ENCODE assay signal across 8 cellular contexts in genomic region chr17:55751720-55752250, GRCh38. TPM values are rescaled to one million over a fixed set of nuclear protein-coding genes. Genes with fewer than 3 reads are reported as not detected.
DNase-seq lines count a peak whose midpoint lies in the region; ATAC-seq, FAIRE-seq and TF ChIP-seq lines count a peak whose summit lies in the region.

No MANE protein-coding gene starts in this region.

- peak; percentile 7 for DNase-seq in GM23338 (ENCODE audit: low spot score)
- DNase-seq in WERI-Rb-1, result no peak
- DNase-seq in right cardiac atrium, result no peak
- no peak for DNase-seq in skeletal muscle cell (ENCODE audit: low read depth)
- DNase-seq in RCC 7860 (ENCODE audit: low spot score), result no peak
- DNase-seq in NCI-H82 treated with DMSO at 0.1 percent for 48 hours (lab: John Stamatoyannopoulos, UW; ENCODE audit: unreplicated experiment), result no peak
- no peak for DNase-seq in NCI-H1092 treated with DMSO at 0.1 percent for 48 hours (lab: John Stamatoyannopoulos, UW)

- ATAC-seq in GM23338, result no peak
- ATAC-seq in right cardiac atrium, result no peak
- ATAC-seq in HG02759 (IDR thresholded peaks at IDR 0.05; ENCODE audit: unreplicated experiment), result no peak

- 0 out of 2 replicates have a peak, but pooled peaks cover 5% of the 10 kb centered on the region for H3K9me2 ChIP-seq in GM23338 (ENCODE audit: insufficient read depth)

- WGBS in right cardiac atrium, result 64% methylated on average over 4 of the region's 4 CpGs

- H3K79me2 ChIP-seq in GM23338 (replicated peaks; ENCODE audit: insufficient read depth), result peaks cover 23% of the 10 kb centered on the region

- H3K36me3 ChIP-seq in GM23338 (ENCODE audit: insufficient read depth) (no peaks in the 10 kb centered on the region), WERI-Rb-1 (no peaks in the 10 kb centered on the region)

- H3K27me3 ChIP-seq in GM23338 (ENCODE audit: insufficient read depth), result no peaks in the 10 kb centered on the region
- H3K27me3 ChIP-seq in WERI-Rb-1 (ENCODE audit: insufficient read depth, low read depth, severe bottlenecking), result no peaks in the 10 kb centered on the region
- H3K27me3 ChIP-seq in right cardiac atrium (ENCODE audit: control insufficient read depth, insufficient read depth), result no peaks in the 10 kb centered on the region

- peaks cover 6% of the 10 kb centered on the region; the same call in 1 of the 2 replicates for H4K20me1 ChIP-seq in GM23338 (replicated peaks; ENCODE audit: insufficient read depth)

- H3K4me1 Mint-ChIP-seq in GM23338, result peaks cover 11% of the 10 kb centered on the region

- no peak for FAIRE-seq in RCC 7860 (lab: Jason Lieb, UNC)

- H3K27ac ChIP-seq in GM23338 (ENCODE audit: low read depth) (peak overlapping the region; percentile 26; the same call in 1 of the 2 replicates), WERI-Rb-1 (no peak overlapping the region), right cardiac atrium (ENCODE audit: low read length) (peak overlapping the region; percentile 86)

- H3K36me3 Mint-ChIP-seq in GM23338 (ENCODE audit: low read depth), result no peaks in the 10 kb centered on the region

- H3K9me3 ChIP-seq in WERI-Rb-1 (ENCODE audit: severe bottlenecking) (no peaks in the 10 kb centered on the region), right cardiac atrium (ENCODE audit: control insufficient read depth, low read length) (no peaks in the 10 kb centered on the region)

- H3K9me3 Mint-ChIP-seq in GM23338, result no peaks in the 10 kb centered on the region

- H3K4me1 ChIP-seq in GM23338 (ENCODE audit: insufficient read depth), result peaks cover 8% of the 10 kb centered on the region; the same call in 1 of the 2 replicates
- H3K4me1 ChIP-seq in right cardiac atrium (ENCODE audit: control insufficient read depth, insufficient read depth, low read length), result peaks cover 4% of the 10 kb centered on the region

- TF ChIP-seq CTCF in GM23338 (conservative IDR thresholded peaks at IDR 0.05; ENCODE audit: low read depth in 2 of 2) (no peak), WERI-Rb-1 (IDR thresholded peaks at IDR 0.05; ENCODE audit: low read depth, low read length) (no peak)

- peak overlapping the region; percentile 92 for H3K4me3 Mint-ChIP-seq in GM23338

- H2AFZ ChIP-seq in GM23338, result peak overlapping the region; percentile 98

- H3K27me3 Mint-ChIP-seq in GM23338 (ENCODE audit: insufficient read depth, low read depth, poor library complexity), result peaks cover 4% of the 10 kb centered on the region

- H3K27ac Mint-ChIP-seq in GM23338, result no peak overlapping the region

- H3K4me2 ChIP-seq in GM23338, result peak overlapping the region; percentile 87

- H3F3A ChIP-seq in GM23338 (replicated peaks; ENCODE audit: low read depth), result no peaks in the 10 kb centered on the region

- intact Hi-C loops in right cardiac atrium (cut with DNase I), result no loop called here

- H3K4me3 ChIP-seq in GM23338 (peak overlapping the region; percentile 80), WERI-Rb-1 (ENCODE audit: low read depth, low read length) (peak overlapping the region; percentile 81), right cardiac atrium (ENCODE audit: low read length) (peak overlapping the region; percentile 87), skeletal muscle cell (ENCODE audit: low read depth, low read length) (peak overlapping the region; percentile 82)

TF ChIP-seq in GM23338, 12 proteins besides CTCF, POLR2A, EP300 and RAD21 (continues in another document):
- TF ChIP-seq EZH2phosphoT487 (IDR thresholded peaks at IDR 0.05; ENCODE audit: unreplicated experiment), result no peak
- no peak for TF ChIP-seq ZNF462 (CRISPR knock-in tag; IDR thresholded peaks at IDR 0.05)
- no peak for TF ChIP-seq ZNF331 (CRISPR knock-in tag; IDR thresholded peaks at IDR 0.05; ENCODE audit: low read depth)
- TF ChIP-seq ZNF114 (CRISPR knock-in tag; IDR thresholded peaks at IDR 0.05), result no peak
- TF ChIP-seq JUNB (IDR thresholded peaks at IDR 0.05; ENCODE audit: unreplicated experiment), result no peak
- no peak for TF ChIP-seq NANOG (IDR thresholded peaks at IDR 0.05; ENCODE audit: borderline replicate concordance)
- TF ChIP-seq ETS1 (IDR thresholded peaks at IDR 0.05), result no peak
- TF ChIP-seq CREB1 (CRISPR knock-in tag; IDR thresholded peaks at IDR 0.05; ENCODE audit: low read depth), result no peak
- TF ChIP-seq STAT1 (IDR thresholded peaks at IDR 0.05; ENCODE audit: unreplicated experiment), result no peak
- no peak for TF ChIP-seq POLR2AphosphoS5 (IDR thresholded peaks at IDR 0.05; ENCODE audit: low read depth)
- TF ChIP-seq EZH2 (IDR thresholded peaks at IDR 0.05; ENCODE audit: low read depth, unreplicated experiment), result no peak

RNA-seq across cellular contexts. Expression of gene PCTP, which starts 0.9 kb away (rescaled TPM):
- total RNA-seq in GM23338 (2014; rRNA removed; shearing (Covaris generic)), result 12.3 and 18.0 TPM in 2 replicates
- polyA plus RNA-seq in GM23338 (2016; fragmentation: Nextera tagmentation; extraction: Ambion mirVana), result 6.4 and 6.9 TPM in 2 replicates
- total RNA-seq in right cardiac atrium, result 10 to 100 TPM; 11.9 to 17.6 (median 15.9) TPM
- polyA plus RNA-seq in right cardiac atrium, result 15.0 TPM

RNA-seq across cellular contexts. Expression of gene TMEM100, which starts 29.1 kb away (rescaled TPM):
- 0.10 TPM in 1 of 2 replicates, not detected in the other for total RNA-seq in GM23338 (2014; rRNA removed; shearing (Covaris generic))
- 0.52 and 0.73 TPM in 2 replicates for polyA plus RNA-seq in GM23338 (2016; fragmentation: Nextera tagmentation; extraction: Ambion mirVana)
- 10 to 100 TPM; 24.7 to 37.2 (median 31.0) TPM for total RNA-seq in right cardiac atrium
- polyA plus RNA-seq in right cardiac atrium, result 13.2 TPM

Comparison
In these comparisons a context has a peak if more than half of its experiments do, and no peak if none do; other contexts are left out.
1. RNA of gene TMEM100, which starts 29.1 kb away (total RNA-seq): 24.7 to 37.2 TPM in right cardiac atrium; 0.10 TPM in GM23338; every median in the first group is over 10 times any median in the second.
2. Peak in every context shown above with its lines, with median percentiles within 50 percentile points of each other: H3K4me3 ChIP-seq.